Comparison of ENCODE assay signal across 16 cellular contexts in genomic region chr19:3642987-3643386, GRCh38. TPM values are rescaled to one million over a fixed set of nuclear protein-coding genes. Genes with fewer than 3 reads are reported as not detected.
DNase-seq lines count a peak whose midpoint lies in the region; ATAC-seq, FAIRE-seq and TF ChIP-seq lines count a peak whose summit lies in the region.
"Had no signal": no experiment of that assay in that cellular context is flagged by ENCODE, and none has a peak within 500 bp of the region (broad histone marks: within the 10 kb centered on the region; RNA-seq: fewer than 3 reads in every experiment).

No MANE protein-coding gene starts in this region.

- no peaks in the 10 kb centered on the region for H3K9me3 ChIP-seq in HCT116 (ENCODE audit: control insufficient read depth in 1 of 2, insufficient read depth in 1 of 2, low read depth in 1 of 2, low read length in 2 of 2)
- no peaks in the 10 kb centered on the region for H3K9me3 ChIP-seq in mesenchymal stem cell (ENCODE audit: control insufficient read depth, low read length)
- no peaks in the 10 kb centered on the region for H3K9me3 ChIP-seq in kidney (ENCODE audit: control insufficient read depth in 1 of 2, low read length in 2 of 2)
- H3K9me3 ChIP-seq: heart right ventricle had no signal

- H2AFZ ChIP-seq in HCT116 (ENCODE audit: low read depth, low read length, poor library complexity, severe bottlenecking) (no peak overlapping the region), mesenchymal stem cell (ENCODE audit: low read depth, low read length) (no peak overlapping the region)

- H3K4me1 Mint-ChIP-seq in activated T-cell treated with anti-CD3 and anti-CD28 coated beads, Interleukin-2, amount 50 U/mL, for 24 hours (ENCODE audit: low read depth): no peaks in the 10 kb centered on the region
- H3K4me1 Mint-ChIP-seq: memory B cell had no signal

- H3K36me3 Mint-ChIP-seq in activated T-cell treated with anti-CD3 and anti-CD28 coated beads, Interleukin-2, amount 50 U/mL, for 24 hours (ENCODE audit: low read depth): peaks cover 36% of the 10 kb centered on the region

- POLR2A ChIA-PET in HCT116 (lab: Charles Lee): no interaction called here

- no TSS peak for BruUV-seq in HCT116 (replicated peaks; lab: Mats Ljungman, UMichigan)

- H3K4me3 ChIP-seq in HCT116 (replicated peaks in 1 of 2; ENCODE audit: low read depth in 1 of 2, low read length in 2 of 2): no peak overlapping the region
- no peak overlapping the region for H3K4me3 ChIP-seq in mesenchymal stem cell (ENCODE audit: insufficient read depth in 1 of 2, low read depth in 1 of 2, low read length in 2 of 2)
- H3K4me3 ChIP-seq in kidney (ENCODE audit: low read length in 2 of 2): no peak overlapping the region
- H3K4me3 ChIP-seq: dorsolateral prefrontal cortex, heart right ventricle had no signal

- no peak overlapping the region for H3K4ac ChIP-seq in mesenchymal stem cell (ENCODE audit: low read depth in 1 of 2, low read length in 2 of 2)

- H3K4me1 ChIP-seq in HCT116 (ENCODE audit: control insufficient read depth in 1 of 2, insufficient read depth in 2 of 2, low read length in 2 of 2) (peaks cover 3 to 10% of the 10 kb centered on the region in 2 experiments; a peak in 3 of 4 replicates), mesenchymal stem cell (ENCODE audit: control insufficient read depth, insufficient read depth, low read depth, low read length) (peaks cover 5% of the 10 kb centered on the region), kidney (ENCODE audit: control insufficient read depth in 1 of 2, insufficient read depth in 1 of 2, low read depth in 1 of 2, low read length in 2 of 2) (no peaks in the 10 kb centered on the region)

- no peak overlapping the region for H3K14ac ChIP-seq in mesenchymal stem cell (ENCODE audit: low read length in 2 of 2)

- no peaks in the 10 kb centered on the region for H3K9me2 ChIP-seq in HCT116 (ENCODE audit: insufficient read depth)

- no peak for TF ChIP-seq POLR2A in HCT116 (IDR thresholded peaks at IDR 0.05; ENCODE audit: borderline replicate concordance, extremely low read depth, insufficient read depth, insufficient read length)

- no peak overlapping the region for H2BK15ac ChIP-seq in mesenchymal stem cell (ENCODE audit: low read depth, poor library complexity, severe bottlenecking)

- ATAC-seq in HCT116 (peak; percentile 96), GM18907 (IDR thresholded peaks at IDR 0.05; ENCODE audit: unreplicated experiment) (no peak), GM21447 (IDR thresholded peaks at IDR 0.05; ENCODE audit: unreplicated experiment) (no peak)

- peak overlapping the region; percentile 36; the same call in 1 of the 2 replicates for H3K4me2 ChIP-seq in HCT116 (ENCODE audit: low read length)
- no peak overlapping the region for H3K4me2 ChIP-seq in mesenchymal stem cell (ENCODE audit: low read length, poor library complexity, severe bottlenecking)

- no peak overlapping the region for H3K9ac ChIP-seq in HCT116 (ENCODE audit: low read length)
- no peak overlapping the region for H3K9ac ChIP-seq in mesenchymal stem cell (ENCODE audit: low read length)
- H3K9ac ChIP-seq in kidney (ENCODE audit: low read length in 2 of 2): no peak overlapping the region

- H3K36me3 ChIP-seq in HCT116 (ENCODE audit: control insufficient read depth in 1 of 2, insufficient read depth in 2 of 2, low read length in 2 of 2) (no peaks in the 10 kb centered on the region; a peak in 1 of 4 replicates), mesenchymal stem cell (ENCODE audit: control insufficient read depth in 1 of 2, insufficient read depth in 2 of 2, low read depth in 1 of 2, low read length in 2 of 2) (peaks cover 60 to 94% of the 10 kb centered on the region in 2 experiments), kidney (ENCODE audit: control insufficient read depth in 1 of 2, insufficient read depth in 2 of 2, low read length in 2 of 2) (peaks cover 6 to 7% of the 10 kb centered on the region in 2 donors)

- FAIRE-seq in kidney (lab: Jason Lieb, UNC): no peak
- FAIRE-seq: GM12892 had no signal

- no peak overlapping the region for H4K8ac ChIP-seq in mesenchymal stem cell (ENCODE audit: low read length)

- no peak for TF ChIP-seq RAD21 in HCT116 (IDR thresholded peaks at IDR 0.05; ENCODE audit: low read depth)

- no peak overlapping the region for H2AK5ac ChIP-seq in mesenchymal stem cell (ENCODE audit: low read length, severe bottlenecking)

- no peak overlapping the region for H2BK5ac ChIP-seq in mesenchymal stem cell (ENCODE audit: low read depth, low read length, poor library complexity, severe bottlenecking)

- H2BK120ac ChIP-seq in mesenchymal stem cell (ENCODE audit: low read depth, low read length): no peak overlapping the region

- TF ChIP-seq CTCF in HCT116 (IDR thresholded peaks at IDR 0.05 in 2 of 3, conservative IDR thresholded peaks at IDR 0.05 in 1 of 3; ENCODE audit: borderline replicate concordance in 1 of 3, insufficient read depth in 1 of 3, low read depth in 2 of 3, low read length in 2 of 3) (no peak), kidney (IDR thresholded peaks at IDR 0.05; ENCODE audit: borderline replicate concordance, extremely low read depth, insufficient read depth) (no peak)

- WGBS in mesenchymal stem cell: 78% methylated on average over 23 of the region's 25 CpGs

- H3K27ac Mint-ChIP-seq in activated T-cell treated with anti-CD3 and anti-CD28 coated beads, Interleukin-2, amount 50 U/mL, for 24 hours: no peak overlapping the region
- H3K27ac Mint-ChIP-seq: memory B cell had no signal

- DNase-seq in COLO829 (ENCODE audit: low spot score): peak; percentile 20
- DNase-seq in HCT116 (ENCODE audit: low read depth, low spot score): peak; percentile 67
- DNase-seq in activated T-cell treated with anti-CD3 and anti-CD28 coated beads, Interleukin-2, amount 50 U/mL, for 24 hours: peak; percentile 48
- DNase-seq in mesenchymal stem cell: peak; percentile 14
- DNase-seq in NCI-H446 treated with DMSO at 0.1 percent for 48 hours (lab: John Stamatoyannopoulos, UW): no peak
- DNase-seq in kidney: no peak
- DNase-seq: Calu3, heart right ventricle, NCI-H1092, OCI-M1, T1000 had no signal

- H2BK12ac ChIP-seq in mesenchymal stem cell (ENCODE audit: low read length in 2 of 2): no peak overlapping the region

- intact Hi-C loops in HCT116 (cut with micrococcal nuclease): no loop called here
- intact Hi-C loops in kidney (cut with DNase I): no loop called here

- H3K27me3 ChIP-seq in HCT116 (ENCODE audit: insufficient read depth, low read length): no peaks in the 10 kb centered on the region
- H3K27me3 ChIP-seq in mesenchymal stem cell (ENCODE audit: control insufficient read depth in 1 of 2, insufficient read depth in 1 of 2, low read length in 2 of 2): no peaks in the 10 kb centered on the region
- H3K27me3 ChIP-seq: dorsolateral prefrontal cortex, heart right ventricle had no signal

- no peak overlapping the region; the same call in 1 of the 2 replicates for H3K27ac ChIP-seq in HCT116 (ENCODE audit: low read depth, low read length)
- no peak overlapping the region for H3K27ac ChIP-seq in mesenchymal stem cell (ENCODE audit: low read length, poor library complexity, severe bottlenecking)
- H3K27ac ChIP-seq in kidney (ENCODE audit: low read depth in 2 of 2, low read length in 2 of 2): no peak overlapping the region
- H3K27ac ChIP-seq: heart right ventricle had no signal

- H3K79me1 ChIP-seq in mesenchymal stem cell (replicated peaks; ENCODE audit: low read length, poor library complexity, severe bottlenecking): peaks cover 62% of the 10 kb centered on the region

- RAD21 ChIA-PET in HCT116 (lab: Charles Lee; ENCODE audit: low non-redundant PET in 1 of 2, low total read pairs in 2 of 2, uncharacterized antibody in 2 of 2, unreplicated experiment in 2 of 2): no interaction called here

- H3K18ac ChIP-seq in mesenchymal stem cell (ENCODE audit: low read depth in 1 of 2, low read length in 2 of 2): no peak overlapping the region

- no peak overlapping the region for H3K23ac ChIP-seq in mesenchymal stem cell (ENCODE audit: low read length in 2 of 2)

- H3K4me3 Mint-ChIP-seq in activated T-cell treated with anti-CD3 and anti-CD28 coated beads, Interleukin-2, amount 50 U/mL, for 24 hours: no peak overlapping the region
- H3K4me3 Mint-ChIP-seq: memory B cell had no signal

- no peak overlapping the region for H4K91ac ChIP-seq in mesenchymal stem cell (ENCODE audit: low read length)

- H3K79me2 ChIP-seq in HCT116 (ENCODE audit: insufficient read depth, low read length): no peaks in the 10 kb centered on the region

- CTCF ChIA-PET in HCT116 (lab: Charles Lee): no interaction called here

- no peaks in the 10 kb centered on the region for H3K9me3 Mint-ChIP-seq in activated T-cell treated with anti-CD3 and anti-CD28 coated beads, Interleukin-2, amount 50 U/mL, for 24 hours
- H3K9me3 Mint-ChIP-seq: memory B cell had no signal

- H3K27me3 Mint-ChIP-seq in activated T-cell treated with anti-CD3 and anti-CD28 coated beads, Interleukin-2, amount 50 U/mL, for 24 hours: no peaks in the 10 kb centered on the region
- H3K27me3 Mint-ChIP-seq: memory B cell had no signal

- no peaks in the 10 kb centered on the region for H4K20me1 ChIP-seq in HCT116 (ENCODE audit: insufficient read depth)

TF ChIP-seq in HCT116, 20 proteins besides CTCF, POLR2A, EP300 and RAD21:
- TF ChIP-seq EGR1 (IDR thresholded peaks at IDR 0.05; ENCODE audit: low read depth) (peak; percentile 65), EZH2 (IDR thresholded peaks at IDR 0.05) (no peak), SRF (IDR thresholded peaks at IDR 0.05; ENCODE audit: low read depth) (no peak)

RNA-seq across cellular contexts. Expression of gene CACTIN, which starts 16.4 kb away (rescaled TPM):
- total RNA-seq in HCT116 (2021; ENCODE audit: unreplicated experiment) (33.2 TPM), kidney (23.9 TPM)
- polyA plus RNA-seq in HCT116 (2012): 24.2 and 25.3 TPM in 2 replicates
- 16.6 TPM for polyA plus RNA-seq in mesenchymal stem cell (2013, experiment 1 of 2)
- 16.4 TPM for polyA plus RNA-seq in mesenchymal stem cell (2013, experiment 2 of 2)
- 11.6 TPM for polyA plus RNA-seq in kidney (ENCODE audit: insufficient read depth, low read depth, low replicate concordance)

RNA-seq across cellular contexts. Expression of gene TBXA2R, which starts 36.3 kb away (rescaled TPM):
- total RNA-seq in HCT116 (2021; ENCODE audit: unreplicated experiment): 2.3 TPM
- 1.6 and 1.8 TPM in 2 replicates for polyA plus RNA-seq in HCT116 (2012)
- 6.8 TPM for polyA plus RNA-seq in mesenchymal stem cell (2013, experiment 1 of 2)
- 6.9 TPM for polyA plus RNA-seq in mesenchymal stem cell (2013, experiment 2 of 2)
- total RNA-seq in kidney: 6.7 TPM
- polyA plus RNA-seq in kidney (ENCODE audit: insufficient read depth, low read depth, low replicate concordance): 8.8 TPM

RNA-seq across cellular contexts. Expression of gene PIP5K1C, which starts 57.3 kb away (rescaled TPM):
- total RNA-seq in HCT116 (2021; ENCODE audit: unreplicated experiment) (26.9 TPM), kidney (35.6 TPM)
- 16.5 and 16.7 TPM in 2 replicates for polyA plus RNA-seq in HCT116 (2012)
- 52.2 TPM for polyA plus RNA-seq in mesenchymal stem cell (2013, experiment 1 of 2)
- 51.8 TPM for polyA plus RNA-seq in mesenchymal stem cell (2013, experiment 2 of 2)
- polyA plus RNA-seq in kidney (ENCODE audit: insufficient read depth, low read depth, low replicate concordance): 11.2 TPM

RNA-seq across cellular contexts. Expression of gene GIPC3, which starts 57.7 kb away (rescaled TPM):
- total RNA-seq in HCT116 (2021; ENCODE audit: unreplicated experiment) (not detected), kidney (2.1 TPM)
- polyA plus RNA-seq in HCT116 (2012): not detected in 2 replicates
- 5.4 TPM for polyA plus RNA-seq in mesenchymal stem cell (2013, experiment 1 of 2)
- polyA plus RNA-seq in mesenchymal stem cell (2013, experiment 2 of 2): 5.2 TPM
- 2.1 TPM for polyA plus RNA-seq in kidney (ENCODE audit: insufficient read depth, low read depth, low replicate concordance)
- total RNA-seq: Calu3 had no signal

Comparison
In these comparisons a context has a peak if more than half of its experiments do, and no peak if none do; other contexts are left out.
1. DNase-seq: peak in COLO829 (single experiment), HCT116 (single experiment), activated T-cell treated with anti-CD3 and anti-CD28 coated beads, Interleukin-2, amount 50 U/mL, for 24 hours (single experiment) and mesenchymal stem cell (single experiment); none in NCI-H446 treated with DMSO at 0.1 percent for 48 hours (single experiment) and kidney (single experiment).